1 cellular context compared by ENCODE assay signal in the genomic region with DNA sequence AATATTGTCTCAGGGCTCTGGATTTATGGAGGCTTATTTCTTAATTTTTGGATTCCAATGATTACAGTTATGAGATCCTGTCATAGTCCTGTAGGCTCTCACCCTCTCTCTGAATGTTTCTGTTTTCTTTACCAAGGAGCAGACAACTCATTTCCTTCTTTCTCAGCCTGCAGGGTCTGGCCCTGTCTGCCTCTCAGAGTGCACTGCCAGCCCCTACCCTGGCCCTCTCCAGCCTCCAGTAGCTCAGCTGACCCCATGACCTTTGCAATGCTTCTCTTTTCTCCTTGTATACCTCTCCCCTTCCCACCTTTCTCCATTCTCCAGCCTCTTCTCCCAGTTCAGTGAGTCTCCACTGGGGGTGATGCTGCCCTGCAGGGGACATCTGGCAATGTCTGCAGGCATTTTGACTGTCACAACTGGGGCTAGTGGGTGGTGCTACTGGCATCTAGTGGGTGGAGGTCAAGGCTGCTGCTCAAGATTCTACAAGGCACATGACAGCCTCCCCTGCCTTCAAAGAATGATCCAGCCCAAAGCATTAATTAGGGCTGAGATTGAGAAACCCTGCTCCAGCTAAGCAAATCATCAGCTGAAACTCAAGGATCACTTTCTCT.
TF ChIP-seq lines count a peak whose summit lies in the region.

No MANE protein-coding gene starts in this region.

TF ChIP-seq in K562, 482 proteins besides CTCF, POLR2A, EP300 and RAD21 (continued from another document):
- TF ChIP-seq, protein P1, sequence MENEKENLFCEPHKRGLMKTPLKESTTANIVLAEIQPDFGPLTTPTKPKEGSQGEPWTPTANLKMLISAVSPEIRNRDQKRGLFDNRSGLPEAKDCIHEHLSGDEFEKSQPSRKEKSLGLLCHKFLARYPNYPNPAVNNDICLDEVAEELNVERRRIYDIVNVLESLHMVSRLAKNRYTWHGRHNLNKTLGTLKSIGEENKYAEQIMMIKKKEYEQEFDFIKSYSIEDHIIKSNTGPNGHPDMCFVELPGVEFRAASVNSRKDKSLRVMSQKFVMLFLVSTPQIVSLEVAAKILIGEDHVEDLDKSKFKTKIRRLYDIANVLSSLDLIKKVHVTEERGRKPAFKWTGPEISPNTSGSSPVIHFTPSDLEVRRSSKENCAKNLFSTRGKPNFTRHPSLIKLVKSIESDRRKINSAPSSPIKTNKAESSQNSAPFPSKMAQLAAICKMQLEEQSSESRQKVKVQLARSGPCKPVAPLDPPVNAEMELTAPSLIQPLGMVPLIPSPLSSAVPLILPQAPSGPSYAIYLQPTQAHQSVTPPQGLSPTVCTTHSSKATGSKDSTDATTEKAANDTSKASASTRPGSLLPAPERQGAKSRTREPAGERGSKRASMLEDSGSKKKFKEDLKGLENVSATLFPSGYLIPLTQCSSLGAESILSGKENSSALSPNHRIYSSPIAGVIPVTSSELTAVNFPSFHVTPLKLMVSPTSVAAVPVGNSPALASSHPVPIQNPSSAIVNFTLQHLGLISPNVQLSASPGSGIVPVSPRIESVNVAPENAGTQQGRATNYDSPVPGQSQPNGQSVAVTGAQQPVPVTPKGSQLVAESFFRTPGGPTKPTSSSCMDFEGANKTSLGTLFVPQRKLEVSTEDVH (IDR thresholded peaks at IDR 0.05; ENCODE audit: low read depth, partially characterized antibody), result no peak
- TF ChIP-seq ZNF165 (CRISPR knock-in tag; IDR thresholded peaks at IDR 0.05; ENCODE audit: borderline replicate concordance) (no peak), BRCA1 (IDR thresholded peaks at IDR 0.05) (no peak), BRCA1 (CRISPR knock-in tag; IDR thresholded peaks at IDR 0.05) (no peak), SREBF1 (IDR thresholded peaks at IDR 0.05; ENCODE audit: borderline replicate concordance, low read depth, low read length) (no peak), ZNF431 (CRISPR knock-in tag; IDR thresholded peaks at IDR 0.05) (no peak), KLF1 (tag; IDR thresholded peaks at IDR 0.05) (no peak), HLTF (IDR thresholded peaks at IDR 0.05) (no peak), OTX1 (CRISPR knock-in tag; IDR thresholded peaks at IDR 0.05) (no peak), ZZZ3 (IDR thresholded peaks at IDR 0.05) (no peak), POLR3G (IDR thresholded peaks at IDR 0.05; ENCODE audit: extremely low read depth, insufficient read length, insufficient replicate concordance) (no peak), KAT8 (IDR thresholded peaks at IDR 0.05; ENCODE audit: low read depth) (no peak), HDAC3 (IDR thresholded peaks at IDR 0.05; ENCODE audit: borderline replicate concordance, partially characterized antibody) (no peak), NR2C1 (IDR thresholded peaks at IDR 0.05) (no peak), NR2C1 (tag; IDR thresholded peaks at IDR 0.05) (peak; percentile 44)
- TF ChIP-seq, protein P2, sequence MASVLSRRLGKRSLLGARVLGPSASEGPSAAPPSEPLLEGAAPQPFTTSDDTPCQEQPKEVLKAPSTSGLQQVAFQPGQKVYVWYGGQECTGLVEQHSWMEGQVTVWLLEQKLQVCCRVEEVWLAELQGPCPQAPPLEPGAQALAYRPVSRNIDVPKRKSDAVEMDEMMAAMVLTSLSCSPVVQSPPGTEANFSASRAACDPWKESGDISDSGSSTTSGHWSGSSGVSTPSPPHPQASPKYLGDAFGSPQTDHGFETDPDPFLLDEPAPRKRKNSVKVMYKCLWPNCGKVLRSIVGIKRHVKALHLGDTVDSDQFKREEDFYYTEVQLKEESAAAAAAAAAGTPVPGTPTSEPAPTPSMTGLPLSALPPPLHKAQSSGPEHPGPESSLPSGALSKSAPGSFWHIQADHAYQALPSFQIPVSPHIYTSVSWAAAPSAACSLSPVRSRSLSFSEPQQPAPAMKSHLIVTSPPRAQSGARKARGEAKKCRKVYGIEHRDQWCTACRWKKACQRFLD (CRISPR knock-in tag; IDR thresholded peaks at IDR 0.05), result no peak
- TF ChIP-seq, protein P3, sequence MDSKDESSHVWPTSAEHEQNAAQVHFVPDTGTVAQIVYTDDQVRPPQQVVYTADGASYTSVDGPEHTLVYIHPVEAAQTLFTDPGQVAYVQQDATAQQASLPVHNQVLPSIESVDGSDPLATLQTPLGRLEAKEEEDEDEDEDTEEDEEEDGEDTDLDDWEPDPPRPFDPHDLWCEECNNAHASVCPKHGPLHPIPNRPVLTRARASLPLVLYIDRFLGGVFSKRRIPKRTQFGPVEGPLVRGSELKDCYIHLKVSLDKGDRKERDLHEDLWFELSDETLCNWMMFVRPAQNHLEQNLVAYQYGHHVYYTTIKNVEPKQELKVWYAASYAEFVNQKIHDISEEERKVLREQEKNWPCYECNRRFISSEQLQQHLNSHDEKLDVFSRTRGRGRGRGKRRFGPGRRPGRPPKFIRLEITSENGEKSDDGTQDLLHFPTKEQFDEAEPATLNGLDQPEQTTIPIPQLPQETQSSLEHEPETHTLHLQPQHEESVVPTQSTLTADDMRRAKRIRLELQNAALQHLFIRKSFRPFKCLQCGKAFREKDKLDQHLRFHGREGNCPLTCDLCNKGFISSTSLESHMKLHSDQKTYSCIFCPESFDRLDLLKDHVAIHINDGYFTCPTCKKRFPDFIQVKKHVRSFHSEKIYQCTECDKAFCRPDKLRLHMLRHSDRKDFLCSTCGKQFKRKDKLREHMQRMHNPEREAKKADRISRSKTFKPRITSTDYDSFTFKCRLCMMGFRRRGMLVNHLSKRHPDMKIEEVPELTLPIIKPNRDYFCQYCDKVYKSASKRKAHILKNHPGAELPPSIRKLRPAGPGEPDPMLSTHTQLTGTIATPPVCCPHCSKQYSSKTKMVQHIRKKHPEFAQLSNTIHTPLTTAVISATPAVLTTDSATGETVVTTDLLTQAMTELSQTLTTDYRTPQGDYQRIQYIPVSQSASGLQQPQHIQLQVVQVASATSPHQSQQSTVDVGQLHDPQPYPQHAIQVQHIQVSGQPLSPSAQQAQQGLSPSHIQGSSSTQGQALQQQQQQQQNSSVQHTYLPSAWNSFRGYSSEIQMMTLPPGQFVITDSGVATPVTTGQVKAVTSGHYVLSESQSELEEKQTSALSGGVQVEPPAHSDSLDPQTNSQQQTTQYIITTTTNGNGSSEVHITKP (IDR thresholded peaks at IDR 0.05; ENCODE audit: partially characterized antibody), result peak; percentile 13
- TF ChIP-seq, protein P4, sequence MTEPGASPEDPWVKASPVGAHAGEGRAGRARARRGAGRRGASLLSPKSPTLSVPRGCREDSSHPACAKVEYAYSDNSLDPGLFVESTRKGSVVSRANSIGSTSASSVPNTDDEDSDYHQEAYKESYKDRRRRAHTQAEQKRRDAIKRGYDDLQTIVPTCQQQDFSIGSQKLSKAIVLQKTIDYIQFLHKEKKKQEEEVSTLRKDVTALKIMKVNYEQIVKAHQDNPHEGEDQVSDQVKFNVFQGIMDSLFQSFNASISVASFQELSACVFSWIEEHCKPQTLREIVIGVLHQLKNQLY (CRISPR knock-in tag; conservative IDR thresholded peaks at IDR 0.05), result no peak
- TF ChIP-seq, protein P5, sequence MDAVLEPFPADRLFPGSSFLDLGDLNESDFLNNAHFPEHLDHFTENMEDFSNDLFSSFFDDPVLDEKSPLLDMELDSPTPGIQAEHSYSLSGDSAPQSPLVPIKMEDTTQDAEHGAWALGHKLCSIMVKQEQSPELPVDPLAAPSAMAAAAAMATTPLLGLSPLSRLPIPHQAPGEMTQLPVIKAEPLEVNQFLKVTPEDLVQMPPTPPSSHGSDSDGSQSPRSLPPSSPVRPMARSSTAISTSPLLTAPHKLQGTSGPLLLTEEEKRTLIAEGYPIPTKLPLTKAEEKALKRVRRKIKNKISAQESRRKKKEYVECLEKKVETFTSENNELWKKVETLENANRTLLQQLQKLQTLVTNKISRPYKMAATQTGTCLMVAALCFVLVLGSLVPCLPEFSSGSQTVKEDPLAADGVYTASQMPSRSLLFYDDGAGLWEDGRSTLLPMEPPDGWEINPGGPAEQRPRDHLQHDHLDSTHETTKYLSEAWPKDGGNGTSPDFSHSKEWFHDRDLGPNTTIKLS (IDR thresholded peaks at IDR 0.05; ENCODE audit: borderline replicate concordance, low read depth), result no peak
